In genomic region chr1:154861607-154862094, GRCh38 we compare ENCODE assay signal across 1 cellular context.
TF ChIP-seq lines count a peak whose summit lies in the region.

No MANE protein-coding gene starts in this region.

TF ChIP-seq in K562, 482 proteins besides CTCF, POLR2A, EP300 and RAD21 (continued from another document):
- TF ChIP-seq RREB1 (CRISPR knock-in tag; IDR thresholded peaks at IDR 0.05) (no peak), KLF16 (IDR thresholded peaks at IDR 0.05) (no peak), RFX1 (IDR thresholded peaks at IDR 0.05) (no peak), DMBX1 (CRISPR knock-in tag; IDR thresholded peaks at IDR 0.05; ENCODE audit: borderline replicate concordance) (no peak; the same call in 1 of the 2 replicates), AFF4 (CRISPR knock-in tag; IDR thresholded peaks at IDR 0.05) (no peak), ATF6 (CRISPR knock-in tag; IDR thresholded peaks at IDR 0.05) (no peak), ZNF407 (IDR thresholded peaks at IDR 0.05; ENCODE audit: low read depth) (no peak), JUND (IDR thresholded peaks at IDR 0.05; ENCODE audit: borderline replicate concordance, low read depth, low read length) (0 out of 2 replicates have a peak, but pooled peaks have one; percentile 29), JUND (tag; IDR thresholded peaks at IDR 0.05; ENCODE audit: borderline replicate concordance, low read depth, low read length) (no peak; the same call in 2 of the 3 replicates), E2F3 (CRISPR knock-in tag; IDR thresholded peaks at IDR 0.05) (no peak), ZNF766 (CRISPR knock-in tag; conservative IDR thresholded peaks at IDR 0.05) (no peak), POLR3A (IDR thresholded peaks at IDR 0.05; ENCODE audit: borderline replicate concordance, extremely low read depth, insufficient read depth, insufficient read length) (no peak), ATF4 (CRISPR knock-in tag; IDR thresholded peaks at IDR 0.05) (0 out of 2 replicates have a peak, but pooled peaks have one; percentile 21), PHB (CRISPR knock-in tag; IDR thresholded peaks at IDR 0.05) (no peak), ZFX (CRISPR knock-in tag; IDR thresholded peaks at IDR 0.05) (peak; percentile 71), PHF21A (IDR thresholded peaks at IDR 0.05; ENCODE audit: borderline replicate concordance, low read depth) (no peak), ARNT (IDR thresholded peaks at IDR 0.05) (no peak), TCFL5 (CRISPR knock-in tag; conservative IDR thresholded peaks at IDR 0.05) (no peak), ZNF347 (CRISPR knock-in tag; IDR thresholded peaks at IDR 0.05; ENCODE audit: low read depth) (no peak), ZNF263 (CRISPR knock-in tag; IDR thresholded peaks at IDR 0.05; ENCODE audit: borderline replicate concordance) (peak; percentile 28; the same call in 1 of the 2 replicates), U2AF1 (optimal IDR thresholded peaks at IDR 0.05; ENCODE audit: low read depth, low read length) (no peak), ZNF3 (CRISPR knock-in tag; IDR thresholded peaks at IDR 0.05) (no peak), IRF2 (CRISPR knock-in tag; IDR thresholded peaks at IDR 0.05) (no peak), CTBP1 (IDR thresholded peaks at IDR 0.05; ENCODE audit: borderline replicate concordance) (peak; percentile 57; the same call in 1 of the 2 replicates), HNRNPK (IDR thresholded peaks at IDR 0.05; ENCODE audit: low read depth, low read length, poor library complexity, severe bottlenecking) (no peak), ZNF165 (CRISPR knock-in tag; IDR thresholded peaks at IDR 0.05; ENCODE audit: borderline replicate concordance) (no peak)
